In the genomic region with DNA sequence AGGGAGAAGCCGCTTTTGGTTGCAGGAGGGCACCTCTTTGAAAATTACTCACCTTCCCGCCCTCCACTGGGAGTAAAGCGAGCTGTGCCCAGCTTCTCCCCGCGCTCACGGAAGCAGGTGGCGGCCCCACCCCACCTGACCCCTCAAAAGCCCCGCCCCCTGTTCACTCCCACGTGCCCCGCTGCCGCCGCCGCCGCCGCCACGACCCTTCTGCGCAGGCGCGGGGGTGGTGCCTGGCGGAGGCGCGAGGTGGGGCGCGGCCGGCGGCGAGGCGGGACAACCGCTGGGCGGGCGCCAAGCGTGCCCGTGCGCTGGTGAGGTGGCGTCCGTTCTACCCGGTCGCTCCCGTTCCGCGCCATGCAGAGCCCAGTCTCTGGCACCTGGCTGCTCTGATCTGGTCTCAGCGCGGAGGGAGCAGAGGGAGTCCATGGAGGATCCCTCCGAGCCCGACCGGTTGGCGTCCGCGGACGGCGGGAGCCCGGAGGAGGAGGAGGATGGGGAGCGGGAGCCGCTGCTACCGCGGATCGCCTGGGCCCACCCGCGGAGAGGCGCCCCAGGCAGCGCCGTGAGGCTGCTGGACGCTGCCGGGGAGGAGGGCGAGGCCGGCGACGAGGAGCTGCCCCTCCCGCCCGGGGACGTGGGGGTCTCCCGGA, we compare ENCODE assay signal across 8 cellular contexts. TPM values are rescaled to one million over a fixed set of nuclear protein-coding genes. Genes with fewer than 3 reads are reported as not detected.
DNase-seq lines count a peak whose midpoint lies in the region; ATAC-seq and TF ChIP-seq lines count a peak whose summit lies in the region.

A gene (plus strand): TSS at position 297 of the 653 bp plus-strand sequence. CDS start 131 bp downstream, at position 428.

- ATAC-seq in HG03378 (IDR thresholded peaks at IDR 0.05; ENCODE audit: unreplicated experiment), result peak; percentile 44

- peak; percentile 98 for DNase-seq in AG20443 (ENCODE audit: low spot score)
- peak; percentile 83 for DNase-seq in NCI-H460 (ENCODE audit: extremely low read depth, low read depth)
- DNase-seq in activated CD4-positive, alpha-beta T cell treated with anti-CD3 and anti-CD28 coated beads for 1 hour, result peak; percentile 91
- DNase-seq in cerebellum (ENCODE audit: low spot score), result peak; percentile 91
- peak; percentile 67 for DNase-seq in kidney glomerular epithelial cell (lab: John Stamatoyannopoulos, UW)
- DNase-seq in stimulated activated CD4-positive, alpha-beta T cell treated with anti-CD3 and anti-CD28 coated beads, Interleukin-1b, Interleukin-23, amount 100 ng/mL, for 24 hours (ENCODE audit: low read depth in 4 of 4, low spot score in 1 of 4), result peak; percentile 87 to 92 (median 90)

- peak; percentile 97 for TF ChIP-seq POLR2A in GM19099 (IDR thresholded peaks at IDR 0.05; ENCODE audit: extremely low read depth, insufficient read length, low read depth)

RNA-seq across cellular contexts. Expression of the gene that starts here (rescaled TPM):
- total RNA-seq in NCI-H460 (2014; rRNA removed; shearing (Covaris generic)), result 13.5 and 14.6 TPM in 2 replicates
- 25.2 and 39.2 TPM in 2 replicates for polyA plus RNA-seq in NCI-H460 (2014; cell fraction: nucleus; rRNA removed)
- total RNA-seq in cerebellum, result 6.8 TPM

Comparison
In these comparisons a context has a peak if more than half of its experiments do, and no peak if none do; other contexts are left out.
1. Peak in every context shown above with its lines: DNase-seq and ATAC-seq.